In genomic region chrX:15334561-15334960, GRCh38 we compare ENCODE assay signal across 1 cellular context.
TF ChIP-seq lines count a peak whose summit lies in the region.

No MANE protein-coding gene starts in this region.

TF ChIP-seq in GM23338, 12 proteins besides CTCF, POLR2A, EP300 and RAD21 (continued from another document):
- TF ChIP-seq ZNF462 (CRISPR knock-in tag; IDR thresholded peaks at IDR 0.05) = no peak
- no peak for TF ChIP-seq JUNB (IDR thresholded peaks at IDR 0.05; ENCODE audit: unreplicated experiment)
- TF ChIP-seq REST (IDR thresholded peaks at IDR 0.05; ENCODE audit: unreplicated experiment) = no peak
- TF ChIP-seq CREB1 (CRISPR knock-in tag; IDR thresholded peaks at IDR 0.05; ENCODE audit: low read depth) = no peak
